ENCODE assay signal across 23 cellular contexts in genomic region chr17:63306855-63307254, GRCh38.
DNase-seq lines count a peak whose midpoint lies in the region; ATAC-seq and TF ChIP-seq lines count a peak whose summit lies in the region.
"Had no signal": no experiment of that assay in that cellular context is flagged by ENCODE, and none has a peak within 500 bp of the region (broad histone marks: within the 10 kb centered on the region; RNA-seq: fewer than 3 reads in every experiment).

No MANE protein-coding gene starts in this region.

- H3K9me3 Mint-ChIP-seq in endothelial cell (ENCODE audit: unreplicated experiment) = no peaks in the 10 kb centered on the region
- peaks cover 7 to 16% of the 10 kb centered on the region in 2 donors for H3K9me3 Mint-ChIP-seq in stimulated activated naive B cell treated with anti-CD40 and anti-IgM and Interleukin-4, amounts not matched to agents 10 μg/mL and 1 μg/mL and 100 μg/mL, for 72 hours

- H3K4me1 Mint-ChIP-seq in endothelial cell (ENCODE audit: unreplicated experiment) = peaks cover 9% of the 10 kb centered on the region
- peaks cover 4 to 11% of the 10 kb centered on the region in 2 donors for H3K4me1 Mint-ChIP-seq in stimulated activated naive B cell treated with anti-CD40 and anti-IgM and Interleukin-4, amounts not matched to agents 10 μg/mL and 1 μg/mL and 100 μg/mL, for 72 hours
- H3K4me1 Mint-ChIP-seq: CD14-positive monocyte; CD4-positive, alpha-beta memory T cell; CD4-positive, CD25-positive, alpha-beta regulatory T cell had no signal

- no peaks in the 10 kb centered on the region for H3K79me2 ChIP-seq in OCI-LY3 (ENCODE audit: low read length)

- peaks cover 28% of the 10 kb centered on the region for H3K4me1 ChIP-seq in OCI-LY3 (ENCODE audit: low read length)
- H3K4me1 ChIP-seq: BE2C, BLaER1 had no signal

- no peak overlapping the region for H3K4me3 Mint-ChIP-seq in endothelial cell (ENCODE audit: unreplicated experiment)
- H3K4me3 Mint-ChIP-seq in stimulated activated naive B cell treated with anti-CD40 and anti-IgM and Interleukin-4, amounts not matched to agents 10 μg/mL and 1 μg/mL and 100 μg/mL, for 72 hours = no peak overlapping the region
- H3K4me3 Mint-ChIP-seq: CD14-positive monocyte; CD4-positive, alpha-beta memory T cell; CD4-positive, CD25-positive, alpha-beta regulatory T cell had no signal

- no peaks in the 10 kb centered on the region for H4K20me1 ChIP-seq in OCI-LY3 (ENCODE audit: insufficient read depth, low read length)
- H4K20me1 ChIP-seq: BLaER1 had no signal

- no peaks in the 10 kb centered on the region for H3K27me3 ChIP-seq in OCI-LY3 (ENCODE audit: low read depth, low read length)
- no peaks in the 10 kb centered on the region for H3K27me3 ChIP-seq in brain microvascular endothelial cell (replicated peaks)
- H3K27me3 ChIP-seq: BE2C, BLaER1 had no signal

- TF ChIP-seq CTCF in OCI-LY3 (IDR thresholded peaks at IDR 0.05; ENCODE audit: low read depth, low read length) (no peak), endothelial cell (IDR thresholded peaks at IDR 0.05; ENCODE audit: unreplicated experiment) (no peak), brain microvascular endothelial cell (IDR thresholded peaks at IDR 0.05; ENCODE audit: low read depth, low read length, missing control alignments) (no peak)

- in situ Hi-C loops in brain microvascular endothelial cell (cut with HindIII; ENCODE audit: low pct_ligation_motif_present, low sequenced_read_pairs) = no loop called here

- no peaks in the 10 kb centered on the region for H3K9me3 ChIP-seq in OCI-LY3 (ENCODE audit: insufficient read depth, low read length)
- H3K9me3 ChIP-seq: BE2C had no signal

- ATAC-seq in stimulated activated naive B cell treated with anti-CD40 and anti-IgM and Interleukin-4, amounts not matched to agents 10 μg/mL and 1 μg/mL and 100 μg/mL, for 72 hours (replicated peaks) = peak; percentile 76 to 82
- ATAC-seq: GM12878 had no signal

- H3K4me3 ChIP-seq in OCI-LY3 (ENCODE audit: low read length) (no peak overlapping the region), brain microvascular endothelial cell (ENCODE audit: low read depth, low read length) (no peak overlapping the region)
- H3K4me3 ChIP-seq: BLaER1, GM12878 had no signal

- H3K4me2 ChIP-seq in OCI-LY3 (ENCODE audit: low read length) = peak overlapping the region; percentile 29
- H3K4me2 ChIP-seq: BLaER1 had no signal

- peak overlapping the region; percentile 39 for H3K27ac Mint-ChIP-seq in endothelial cell (ENCODE audit: unreplicated experiment)
- H3K27ac Mint-ChIP-seq in stimulated activated naive B cell treated with anti-CD40 and anti-IgM and Interleukin-4, amounts not matched to agents 10 μg/mL and 1 μg/mL and 100 μg/mL, for 72 hours = no peak overlapping the region
- H3K27ac Mint-ChIP-seq: CD14-positive monocyte; CD4-positive, CD25-positive, alpha-beta regulatory T cell had no signal

- H2AFZ ChIP-seq in OCI-LY3 (ENCODE audit: low read depth, low read length) = no peak overlapping the region

- H3K36me3 Mint-ChIP-seq in endothelial cell (ENCODE audit: low read depth, unreplicated experiment) = peaks cover 7% of the 10 kb centered on the region
- H3K36me3 Mint-ChIP-seq in stimulated activated naive B cell treated with anti-CD40 and anti-IgM and Interleukin-4, amounts not matched to agents 10 μg/mL and 1 μg/mL and 100 μg/mL, for 72 hours = peaks cover 6 to 18% of the 10 kb centered on the region in 2 donors
- H3K36me3 Mint-ChIP-seq: CD14-positive monocyte; CD4-positive, CD25-positive, alpha-beta regulatory T cell had no signal

- H3K9ac ChIP-seq in OCI-LY3 (ENCODE audit: low read length) = no peak overlapping the region
- H3K9ac ChIP-seq: BLaER1 had no signal

- DNase-seq in endothelial cell (ENCODE audit: low spot score) (no peak), brain microvascular endothelial cell (no peak), 8988T (no peak)
- no peak for DNase-seq in stimulated activated naive B cell treated with anti-CD40 and anti-IgM and Interleukin-4, amounts not matched to agents 10 μg/mL and 1 μg/mL and 100 μg/mL, for 72 hours
- DNase-seq: ACHN; BE2C; C1 segment of cervical spinal cord; CD4-positive, alpha-beta memory T cell; CD4-positive, CD25-positive, alpha-beta regulatory T cell; CD8-positive, alpha-beta memory T cell; COR-L47; DMS 273 treated with DMSO at 0.1 percent for 48 hours; DMS153; DMS53; DMS79; DND-41; EL; GDM1 had no signal

- peaks cover 2% of the 10 kb centered on the region for H3K27me3 Mint-ChIP-seq in endothelial cell (ENCODE audit: unreplicated experiment)
- no peaks in the 10 kb centered on the region for H3K27me3 Mint-ChIP-seq in stimulated activated naive B cell treated with anti-CD40 and anti-IgM and Interleukin-4, amounts not matched to agents 10 μg/mL and 1 μg/mL and 100 μg/mL, for 72 hours
- H3K27me3 Mint-ChIP-seq: CD4-positive, alpha-beta memory T cell had no signal

- no peak overlapping the region; the same call in 1 of the 2 replicates for H3K27ac ChIP-seq in OCI-LY3 (ENCODE audit: low read length)
- H3K27ac ChIP-seq in brain microvascular endothelial cell = no peak overlapping the region
- H3K27ac ChIP-seq: 22Rv1, BLaER1 had no signal

- H3K36me3 ChIP-seq in OCI-LY3 (replicated peaks; ENCODE audit: low read depth, low read length) = no peaks in the 10 kb centered on the region
- H3K36me3 ChIP-seq in brain microvascular endothelial cell (replicated peaks) = no peaks in the 10 kb centered on the region
- H3K36me3 ChIP-seq: BE2C had no signal
